9 cellular contexts compared by ENCODE assay signal in the genomic region with DNA sequence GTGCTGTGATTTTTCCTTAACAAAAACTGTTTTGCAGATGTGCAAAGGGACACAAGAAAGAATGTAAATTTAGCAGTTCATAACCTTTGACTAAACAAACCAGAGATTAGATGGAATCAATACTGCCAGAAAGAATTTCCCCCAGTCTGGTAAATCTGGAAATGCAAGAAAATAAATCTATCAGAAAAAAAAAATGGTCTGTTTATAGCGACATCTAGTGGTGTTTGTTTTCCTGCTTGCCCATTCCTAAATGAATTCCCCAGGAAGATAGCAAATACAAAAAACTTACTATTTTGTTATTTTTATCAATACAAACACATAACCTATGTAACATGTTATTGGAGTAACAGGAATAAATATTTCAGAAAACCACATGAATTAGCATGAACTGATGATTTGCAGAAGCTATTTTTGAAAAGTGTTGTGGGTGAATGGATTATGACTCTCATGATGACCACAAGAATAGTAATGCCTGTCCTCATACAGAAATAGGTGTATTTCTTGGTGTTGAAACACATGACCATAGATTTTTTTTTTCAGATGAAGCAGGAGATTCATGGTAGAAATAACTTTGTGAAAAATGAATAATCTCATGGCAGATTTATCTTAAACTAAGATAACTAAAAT.
A peak's percentile ranks its signal among the peaks of the same experiment; 100 is the strongest.
DNase-seq lines count a peak whose midpoint lies in the region; ATAC-seq and TF ChIP-seq lines count a peak whose summit lies in the region.
"Had no signal": no experiment of that assay in that cellular context is flagged by ENCODE, and none has a peak within 500 bp of the region (broad histone marks: within the 10 kb centered on the region; RNA-seq: fewer than 3 reads in every experiment).

No MANE protein-coding gene starts in this region.

- POLR2A ChIA-PET in Caco-2 (lab: Charles Lee): no interaction called here
- POLR2A ChIA-PET in activated B cell treated with CpG ODN at 0.5 μM for 24 hours (lab: Charles Lee): no interaction called here

- peak in 1 of 2 experiments; percentile 41 for DNase-seq in Caco-2
- peak; percentile 4 for DNase-seq in HuH-7 (ENCODE audit: low spot score)
- DNase-seq in activated B cell treated with CpG ODN at 0.5 μM for 24 hours: no peak
- no peak for DNase-seq in left lung
- no peak for DNase-seq in effector memory CD4-positive, alpha-beta T cell

- no peak overlapping the region for H3K4me3 Mint-ChIP-seq in Caco-2 (ENCODE audit: unreplicated experiment)
- no peak overlapping the region for H3K4me3 Mint-ChIP-seq in activated B cell treated with CpG ODN at 0.5 μM for 24 hours
- H3K4me3 Mint-ChIP-seq: IgD-negative memory B cell had no signal

- H3K4me1 Mint-ChIP-seq in Caco-2 (ENCODE audit: low read depth, unreplicated experiment): no peaks in the 10 kb centered on the region
- H3K4me1 Mint-ChIP-seq in activated B cell treated with CpG ODN at 0.5 μM for 24 hours: no peaks in the 10 kb centered on the region
- H3K4me1 Mint-ChIP-seq: IgD-negative memory B cell had no signal

- no peak for ATAC-seq in activated B cell treated with CpG ODN at 0.5 μM for 24 hours (ENCODE audit: low read depth)
- ATAC-seq in left lung: no peak
- no peak for ATAC-seq in GM21717 (IDR thresholded peaks at IDR 0.05; ENCODE audit: unreplicated experiment)
- ATAC-seq in HG02610 (IDR thresholded peaks at IDR 0.05; ENCODE audit: unreplicated experiment): no peak
- no peak for ATAC-seq in GM18861 (IDR thresholded peaks at IDR 0.05; ENCODE audit: unreplicated experiment)

- TF ChIP-seq CTCF in Caco-2 (IDR thresholded peaks at IDR 0.05; ENCODE audit: insufficient read depth in 1 of 2, low read depth in 1 of 2, low read length in 1 of 2, severe bottlenecking in 1 of 2, unreplicated experiment in 1 of 2) (peak; percentile 27 to 61), activated B cell treated with CpG ODN at 0.5 μM for 24 hours (IDR thresholded peaks at IDR 0.05) (peak; percentile 32), left lung (IDR thresholded peaks at IDR 0.05) (peak; percentile 68 to 82)

- CTCF ChIA-PET in Caco-2 (lab: Charles Lee): no interaction called here
- CTCF ChIA-PET in activated B cell treated with CpG ODN at 0.5 μM for 24 hours (lab: Charles Lee): interaction anchor here (2.4 kb wide), 1 partner anchor 1513 kb away, joined by 10 read pairs; no protein-coding TSS in a partner anchor

- H3K4me3 ChIP-seq in Caco-2 (ENCODE audit: low read depth, low read length) (no peak overlapping the region), left lung (no peak overlapping the region)
- H3K4me3 ChIP-seq in effector memory CD4-positive, alpha-beta T cell (ENCODE audit: insufficient read depth, low read depth, low read length, poor library complexity, severe bottlenecking): no peak overlapping the region

- H3K27ac Mint-ChIP-seq in Caco-2 (ENCODE audit: unreplicated experiment) (no peak overlapping the region), activated B cell treated with CpG ODN at 0.5 μM for 24 hours (no peak overlapping the region)
- H3K27ac Mint-ChIP-seq: IgD-negative memory B cell had no signal

- no peaks in the 10 kb centered on the region for H3K9me3 Mint-ChIP-seq in Caco-2 (ENCODE audit: unreplicated experiment)
- no peaks in the 10 kb centered on the region for H3K9me3 Mint-ChIP-seq in activated B cell treated with CpG ODN at 0.5 μM for 24 hours
- H3K9me3 Mint-ChIP-seq: IgD-negative memory B cell had no signal

- intact Hi-C loops in Caco-2 (cut with micrococcal nuclease; ENCODE audit: unreplicated experiment) (loop anchor here (1.0 to 2.0 kb wide), 4 partner anchors 180 to 1644 kb away; no protein-coding TSS in a partner anchor), activated B cell treated with CpG ODN at 0.5 μM for 24 hours (cut with micrococcal nuclease) (loop anchor here (1.0 kb wide), 3 partner anchors 705 to 1645 kb away; no protein-coding TSS in a partner anchor), left lung (cut with DNase I) (no loop called here)

- H3K27ac ChIP-seq in left lung: no peak overlapping the region
- no peak overlapping the region for H3K27ac ChIP-seq in effector memory CD4-positive, alpha-beta T cell (ENCODE audit: insufficient read depth, low read length, poor library complexity, severe bottlenecking)

- no peaks in the 10 kb centered on the region for H3K36me3 Mint-ChIP-seq in Caco-2 (ENCODE audit: insufficient read depth, unreplicated experiment)
- no peaks in the 10 kb centered on the region for H3K36me3 Mint-ChIP-seq in activated B cell treated with CpG ODN at 0.5 μM for 24 hours (ENCODE audit: low read depth)
- H3K36me3 Mint-ChIP-seq: IgD-negative memory B cell had no signal

- no peaks in the 10 kb centered on the region for H3K9me3 ChIP-seq in Caco-2
- no peaks in the 10 kb centered on the region for H3K9me3 ChIP-seq in left lung
- H3K9me3 ChIP-seq in effector memory CD4-positive, alpha-beta T cell (ENCODE audit: control insufficient read depth, low read length): no peaks in the 10 kb centered on the region

- H3K27me3 ChIP-seq in Caco-2 (replicated peaks; ENCODE audit: control insufficient read depth, insufficient read depth, low read length) (no peaks in the 10 kb centered on the region), left lung (no peaks in the 10 kb centered on the region)
- H3K27me3 ChIP-seq in effector memory CD4-positive, alpha-beta T cell (replicated peaks; ENCODE audit: control insufficient read depth, insufficient read depth, low read length, poor library complexity, severe bottlenecking): no peaks in the 10 kb centered on the region

- H3K36me3 ChIP-seq in Caco-2 (ENCODE audit: control insufficient read depth, insufficient read depth, low read length) (no peaks in the 10 kb centered on the region), left lung (no peaks in the 10 kb centered on the region)
- no peaks in the 10 kb centered on the region for H3K36me3 ChIP-seq in effector memory CD4-positive, alpha-beta T cell (ENCODE audit: control insufficient read depth, insufficient read depth, low read length)

- H3K4me1 ChIP-seq in Caco-2: peaks cover 5% of the 10 kb centered on the region; the same call in 1 of the 2 replicates
- H3K4me1 ChIP-seq in left lung: no peaks in the 10 kb centered on the region
- H3K4me1 ChIP-seq in effector memory CD4-positive, alpha-beta T cell (ENCODE audit: control insufficient read depth, insufficient read depth, low read length, poor library complexity, severe bottlenecking): no peaks in the 10 kb centered on the region

- H3K27me3 Mint-ChIP-seq in Caco-2 (ENCODE audit: insufficient read depth, unreplicated experiment) (no peaks in the 10 kb centered on the region), activated B cell treated with CpG ODN at 0.5 μM for 24 hours (no peaks in the 10 kb centered on the region)
- H3K27me3 Mint-ChIP-seq: IgD-negative memory B cell had no signal

- BruUV-seq in Caco-2 (replicated peaks; lab: Mats Ljungman, UMichigan): no TSS peak

Comparison
In these comparisons a context has a peak if more than half of its experiments do, and no peak if none do; other contexts are left out.
1. intact Hi-C loops: an anchor here in Caco-2 (1.0 to 2.0 kb wide) and activated B cell treated with CpG ODN at 0.5 μM for 24 hours (1.0 kb wide); none called in left lung.